ENCODE assay signal across 6 cellular contexts in the genomic region with DNA sequence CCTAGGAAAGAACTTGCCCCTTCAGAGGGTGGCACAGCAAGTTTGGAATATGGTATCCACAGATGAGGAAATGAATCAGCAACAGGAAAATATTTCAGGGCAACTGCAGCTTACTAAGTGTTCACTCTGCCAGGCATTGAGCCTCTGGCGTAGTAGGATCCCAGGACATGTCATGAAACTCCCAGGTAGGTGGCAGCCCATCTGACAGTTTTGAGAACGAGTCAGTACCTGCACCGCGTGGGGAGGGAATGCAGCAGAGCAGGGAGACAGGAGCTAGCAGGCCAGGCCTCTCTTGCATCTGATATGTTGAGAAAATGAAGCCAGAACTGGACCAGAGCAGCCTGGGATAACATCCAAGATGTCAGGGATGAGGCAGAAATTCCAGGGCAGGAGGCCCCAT.
DNase-seq lines count a peak whose midpoint lies in the region; ATAC-seq, FAIRE-seq and TF ChIP-seq lines count a peak whose summit lies in the region.
"Not testable (repeated sequence)": the region's sequence is repeated elsewhere in the genome, so short reads cannot be mapped to it uniquely, and the experiment has no call there.

No MANE protein-coding gene starts in this region.

- H4K8ac ChIP-seq in IMR-90 (ENCODE audit: low read depth in 2 of 2, low read length in 2 of 2) = not testable (repeated sequence)

- TF ChIP-seq RAD21 in IMR-90 (IDR thresholded peaks at IDR 0.05; ENCODE audit: low read length); GM12878 (IDR thresholded peaks at IDR 0.05; ENCODE audit: insufficient read depth, low read depth, low read length): not testable (repeated sequence)

- H3K23ac ChIP-seq in IMR-90 (ENCODE audit: low read depth, low read length) = not testable (repeated sequence)

- not testable (repeated sequence) for TF ChIP-seq CTCF in IMR-90 (conservative IDR thresholded peaks at IDR 0.05; ENCODE audit: low read depth, low read length); Panc1 (IDR thresholded peaks at IDR 0.05); GM12878 (IDR thresholded peaks at IDR 0.05 in 2 of 3, conservative IDR thresholded peaks at IDR 0.05 in 1 of 3; ENCODE audit: control insufficient read depth in 2 of 3, extremely low read depth in 1 of 3, insufficient read depth in 1 of 3, low read depth in 3 of 3, low read length in 3 of 3); endothelial cell of umbilical vein (IDR thresholded peaks at IDR 0.05; ENCODE audit: extremely low read depth in 1 of 2, insufficient read depth in 1 of 2, low read depth in 1 of 2, low read length in 2 of 2); foreskin keratinocyte (conservative IDR thresholded peaks at IDR 0.05)

- H3K14ac ChIP-seq in IMR-90 (replicated peaks; ENCODE audit: low read depth, low read length) = not testable (repeated sequence)

- DNase-seq in IMR-90; Panc1 (ENCODE audit: low read depth, low spot score); GM12878 (ENCODE audit: low read depth, low spot score); endothelial cell of umbilical vein (ENCODE audit: low read depth, low spot score); foreskin keratinocyte; aorta: not testable (repeated sequence)

- H2AK5ac ChIP-seq in IMR-90 (ENCODE audit: low read depth, low read length) = not testable (repeated sequence)

- RAD21 ChIA-PET in GM12878 (lab: Charles Lee; ENCODE audit: unreplicated experiment) = not testable (repeated sequence)

- H2BK120ac ChIP-seq in IMR-90 (ENCODE audit: low read depth, low read length) = not testable (repeated sequence)

- not testable (repeated sequence) for H4K91ac ChIP-seq in IMR-90 (ENCODE audit: insufficient read depth, low read depth, low read length)

- SMC1A ChIA-PET in GM12878 (lab: Charles Lee; ENCODE audit: uncharacterized antibody, unreplicated experiment) = not testable (repeated sequence)

- not testable (repeated sequence) for H4K5ac ChIP-seq in IMR-90 (ENCODE audit: low read depth, low read length)

- not testable (repeated sequence) for H3K4ac ChIP-seq in IMR-90 (ENCODE audit: low read depth, low read length)

- not testable (repeated sequence) for H2BK15ac ChIP-seq in IMR-90 (ENCODE audit: low read depth, low read length)

- H3K18ac ChIP-seq in IMR-90 (ENCODE audit: low read depth, low read length) = not testable (repeated sequence)

- dilution Hi-C loops in IMR-90 (cut with HindIII; ENCODE audit: low sequenced_read_pairs, unreplicated experiment); endothelial cell of umbilical vein (cut with MboI; ENCODE audit: extremely low pct_ligation_motif_present, low sequenced_read_pairs): not testable (repeated sequence)

- peak; percentile 46 for ATAC-seq in IMR-90 (ENCODE audit: low read depth)
- ATAC-seq in Panc1 = peak; percentile 42
- ATAC-seq in GM12878 = not testable (repeated sequence)
- peak; percentile 99 for ATAC-seq in foreskin keratinocyte
- ATAC-seq in aorta (ENCODE audit: low FRiP score) = peak; percentile 35

- H3K27me3 ChIP-seq in IMR-90 (ENCODE audit: control insufficient read depth, insufficient read depth, low read length); Panc1 (ENCODE audit: control insufficient read depth, insufficient read depth, low read length); GM12878 (replicated peaks in 1 of 2; ENCODE audit: control insufficient read depth in 2 of 2, insufficient read depth in 2 of 2, low read length in 1 of 2); endothelial cell of umbilical vein (ENCODE audit: control insufficient read depth in 2 of 2, insufficient read depth in 2 of 2, low read length in 2 of 2); foreskin keratinocyte; aorta (ENCODE audit: control insufficient read depth in 1 of 2, insufficient read depth in 2 of 2, low read length in 1 of 2): not testable (repeated sequence)

- not testable (repeated sequence) for H4K20me1 ChIP-seq in IMR-90 (ENCODE audit: insufficient read depth, low read length); GM12878 (ENCODE audit: control insufficient read depth, insufficient read depth); endothelial cell of umbilical vein (replicated peaks; ENCODE audit: control insufficient read depth, extremely low read depth, insufficient read depth, low read length)

- not testable (repeated sequence) for H3K9me1 ChIP-seq in IMR-90 (ENCODE audit: insufficient read depth, low read length); endothelial cell of umbilical vein (replicated peaks; ENCODE audit: control insufficient read depth, extremely low read depth, insufficient read depth, low read length)

- CTCF ChIA-PET in IMR-90 (lab: Yijun Ruan, JAX); Panc1 (lab: Charles Lee); GM12878 (lab: Yijun Ruan, JAX); endothelial cell of umbilical vein (lab: Charles Lee): not testable (repeated sequence)

- not testable (repeated sequence) for H2BK20ac ChIP-seq in IMR-90 (ENCODE audit: low read depth, low read length)

- not testable (repeated sequence) for H3K4me2 ChIP-seq in IMR-90 (ENCODE audit: low read depth, low read length); GM12878 (ENCODE audit: control insufficient read depth, insufficient read depth); endothelial cell of umbilical vein (ENCODE audit: insufficient read depth, low read length)

- not testable (repeated sequence) for H3K4me3 ChIP-seq in IMR-90 (ENCODE audit: insufficient read depth, low read depth, low read length); Panc1 (ENCODE audit: low read depth in 2 of 2, low read length in 2 of 2); GM12878; endothelial cell of umbilical vein (replicated peaks in 1 of 3; ENCODE audit: insufficient read depth in 1 of 3, low read depth in 1 of 3, low read length in 3 of 3); aorta (ENCODE audit: low read length in 2 of 2)

- TF ChIP-seq EP300 in GM12878 (IDR thresholded peaks at IDR 0.05; ENCODE audit: borderline replicate concordance in 1 of 2, control insufficient read depth in 1 of 2, low read depth in 2 of 2, low read length in 2 of 2) = not testable (repeated sequence)

- FAIRE-seq in GM12878 (lab: Jason Lieb, UNC) = peak; percentile 84
- FAIRE-seq in endothelial cell of umbilical vein (lab: Jason Lieb, UNC) = peak; percentile 63

- H2AFZ ChIP-seq in IMR-90 (replicated peaks; ENCODE audit: low read length, poor library complexity); GM12878 (ENCODE audit: control insufficient read depth, low read depth, low read length); endothelial cell of umbilical vein (ENCODE audit: low read depth, low read length): not testable (repeated sequence)

- H3K9me3 ChIP-seq in IMR-90 (ENCODE audit: control insufficient read depth, insufficient read depth, low read length); Panc1 (ENCODE audit: control insufficient read depth, insufficient read depth, low read depth, low read length); GM12878 (replicated peaks; ENCODE audit: control insufficient read depth, insufficient read depth, low read length); endothelial cell of umbilical vein (replicated peaks; ENCODE audit: control insufficient read depth, insufficient read depth, low read length); aorta (ENCODE audit: control insufficient read depth, low read length): not testable (repeated sequence)

- H3K4me1 ChIP-seq in IMR-90 (ENCODE audit: control insufficient read depth, insufficient read depth, low read length); Panc1 (ENCODE audit: control insufficient read depth, insufficient read depth, low read length); GM12878 (ENCODE audit: control insufficient read depth, insufficient read depth, low read length); endothelial cell of umbilical vein (ENCODE audit: control insufficient read depth, extremely low read depth, insufficient read depth, low read length); foreskin keratinocyte; aorta (ENCODE audit: control insufficient read depth in 1 of 2, insufficient read depth in 2 of 2, low read length in 2 of 2): not testable (repeated sequence)

- BruUV-seq in IMR-90 (replicated peaks; lab: Mats Ljungman, UMichigan); Panc1 (replicated peaks; lab: Mats Ljungman, UMichigan); GM12878 (replicated peaks; lab: Mats Ljungman, UMichigan); endothelial cell of umbilical vein (replicated peaks; lab: Mats Ljungman, UMichigan): not testable (repeated sequence)

- POLR2A ChIA-PET in IMR-90 (lab: Charles Lee; ENCODE audit: unreplicated experiment); Panc1 (lab: Charles Lee); GM12878 (lab: Charles Lee); endothelial cell of umbilical vein (lab: Charles Lee): not testable (repeated sequence)

- H3K27ac ChIP-seq in IMR-90 (ENCODE audit: insufficient read depth, low read length); Panc1 (ENCODE audit: low read length); GM12878 (ENCODE audit: control insufficient read depth, insufficient read depth); endothelial cell of umbilical vein (ENCODE audit: insufficient read depth, low read depth, low read length); foreskin keratinocyte; aorta (ENCODE audit: low read depth in 1 of 2, low read length in 2 of 2): not testable (repeated sequence)

- TF ChIP-seq POLR2A in IMR-90 (IDR thresholded peaks at IDR 0.05; ENCODE audit: low read depth, low read length); GM12878 (IDR thresholded peaks at IDR 0.05; ENCODE audit: low read depth, low read length); endothelial cell of umbilical vein (IDR thresholded peaks at IDR 0.05; ENCODE audit: low read depth, low read length): not testable (repeated sequence)

- not testable (repeated sequence) for H3K79me2 ChIP-seq in GM12878 (ENCODE audit: control insufficient read depth, insufficient read depth, low read length); endothelial cell of umbilical vein (ENCODE audit: control insufficient read depth, insufficient read depth, low read length)

- H2AK9ac ChIP-seq in IMR-90 (replicated peaks; ENCODE audit: low read depth, low read length, poor library complexity) = not testable (repeated sequence)

- H3K56ac ChIP-seq in IMR-90 (ENCODE audit: extremely low read depth, insufficient read depth, low read length) = not testable (repeated sequence)

- H3K36me3 ChIP-seq in IMR-90 (ENCODE audit: control insufficient read depth, insufficient read depth, low read length); Panc1 (ENCODE audit: control insufficient read depth, insufficient read depth, low read length); GM12878 (ENCODE audit: control insufficient read depth in 2 of 2, insufficient read depth in 2 of 2, low read length in 1 of 2); endothelial cell of umbilical vein (ENCODE audit: control insufficient read depth in 2 of 2, extremely low read depth in 1 of 2, insufficient read depth in 2 of 2, low read length in 2 of 2); aorta (ENCODE audit: control insufficient read depth in 1 of 2, insufficient read depth in 2 of 2, low read length in 1 of 2): not testable (repeated sequence)

- not testable (repeated sequence) for H2BK5ac ChIP-seq in IMR-90 (ENCODE audit: low read depth, low read length, poor library complexity, severe bottlenecking)

- H3K9ac ChIP-seq in IMR-90 (ENCODE audit: low read depth, low read length); GM12878 (ENCODE audit: control insufficient read depth, insufficient read depth, low read length); endothelial cell of umbilical vein (replicated peaks; ENCODE audit: extremely low read depth, insufficient read depth, low read length): not testable (repeated sequence)

- no CpG with 5 or more reads among the region's 4 CpGs for WGBS in IMR-90 (ENCODE audit: extremely low coverage in 2 of 2, insufficient read length in 1 of 2), 2 experiments
- no CpG with 5 or more reads among the region's 4 CpGs for WGBS in GM12878 (ENCODE audit: insufficient coverage, insufficient replicate concordance, low lambda C conversion rate, missing lambda C conversion rate)
- no CpG with 5 or more reads among the region's 4 CpGs for WGBS in aorta, 2 donors

- in situ Hi-C loops in IMR-90 (cut with MboI; ENCODE audit: low sequenced_read_pairs); Panc1 (cut with HindIII; ENCODE audit: low pct_unique_long_range_greater_than_20kb, low sequenced_read_pairs); GM12878 (cut with MboI): not testable (repeated sequence)

- intact Hi-C loops in IMR-90 (cut with micrococcal nuclease); Panc1 (cut with micrococcal nuclease; ENCODE audit: unreplicated experiment); GM12878 (cut with micrococcal nuclease; ENCODE audit: unreplicated experiment); endothelial cell of umbilical vein (cut with micrococcal nuclease); aorta (cut with DNase I): not testable (repeated sequence)

- not testable (repeated sequence) for H3K79me1 ChIP-seq in IMR-90 (ENCODE audit: low read depth in 1 of 2, low read length in 2 of 2)
